1 cellular context compared by ENCODE assay signal in the genomic region with DNA sequence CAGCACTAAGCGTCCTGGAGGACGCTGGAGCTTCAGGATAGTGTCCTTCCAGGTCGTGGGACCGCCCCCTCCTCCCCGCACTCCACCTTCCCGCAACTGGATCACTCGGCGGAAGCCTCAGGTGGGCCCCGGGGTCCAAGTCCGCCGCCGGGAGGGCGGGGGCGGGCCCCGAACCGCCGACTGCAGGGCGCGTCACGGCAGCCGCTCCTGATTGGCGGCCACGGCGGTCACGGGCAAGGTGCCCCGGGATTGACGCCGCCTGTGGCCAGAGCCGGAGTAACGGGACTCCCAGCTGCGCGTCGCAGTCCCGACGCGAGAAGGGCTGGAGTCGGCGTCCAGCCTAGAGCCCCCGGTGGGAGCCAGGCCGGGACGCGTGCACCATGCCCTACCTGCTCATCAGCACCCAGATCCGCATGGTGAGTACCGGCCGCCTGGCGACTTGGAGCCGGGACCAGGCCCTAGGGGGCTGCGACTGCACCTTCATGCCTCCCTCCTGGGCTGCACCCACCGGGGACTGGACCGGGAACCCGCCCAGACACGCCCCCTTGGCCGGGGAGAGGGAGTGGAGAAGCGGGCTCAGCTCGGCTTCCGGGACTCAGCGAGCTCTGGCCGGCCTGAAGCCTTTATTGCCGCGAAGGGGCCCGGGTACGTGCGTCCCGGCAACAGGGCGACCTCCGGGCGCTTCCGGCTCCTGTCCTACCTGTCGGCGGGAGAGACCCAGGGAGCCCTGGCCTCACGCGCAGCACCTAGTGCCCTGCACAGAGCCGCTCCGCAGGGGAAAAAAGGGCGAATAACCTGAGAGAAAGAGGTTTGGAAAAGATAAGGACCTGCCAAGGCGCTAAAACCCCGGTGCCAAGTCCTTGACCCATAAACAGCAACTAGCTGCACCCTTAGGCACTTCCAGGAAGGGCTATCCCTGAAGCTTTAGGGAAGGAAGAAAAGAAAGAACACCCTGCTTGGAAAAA.
A peak's percentile ranks its signal among the peaks of the same experiment; 100 is the strongest.
TF ChIP-seq lines count a peak whose summit lies in the region.

A gene (plus strand): TSS at position 268 of the 965 bp plus-strand sequence. CDS start 113 bp downstream, at position 381.

TF ChIP-seq in K562, 482 proteins besides CTCF, POLR2A, EP300 and RAD21 (continued from another document and continues in another):
- TF ChIP-seq, protein P1, sequence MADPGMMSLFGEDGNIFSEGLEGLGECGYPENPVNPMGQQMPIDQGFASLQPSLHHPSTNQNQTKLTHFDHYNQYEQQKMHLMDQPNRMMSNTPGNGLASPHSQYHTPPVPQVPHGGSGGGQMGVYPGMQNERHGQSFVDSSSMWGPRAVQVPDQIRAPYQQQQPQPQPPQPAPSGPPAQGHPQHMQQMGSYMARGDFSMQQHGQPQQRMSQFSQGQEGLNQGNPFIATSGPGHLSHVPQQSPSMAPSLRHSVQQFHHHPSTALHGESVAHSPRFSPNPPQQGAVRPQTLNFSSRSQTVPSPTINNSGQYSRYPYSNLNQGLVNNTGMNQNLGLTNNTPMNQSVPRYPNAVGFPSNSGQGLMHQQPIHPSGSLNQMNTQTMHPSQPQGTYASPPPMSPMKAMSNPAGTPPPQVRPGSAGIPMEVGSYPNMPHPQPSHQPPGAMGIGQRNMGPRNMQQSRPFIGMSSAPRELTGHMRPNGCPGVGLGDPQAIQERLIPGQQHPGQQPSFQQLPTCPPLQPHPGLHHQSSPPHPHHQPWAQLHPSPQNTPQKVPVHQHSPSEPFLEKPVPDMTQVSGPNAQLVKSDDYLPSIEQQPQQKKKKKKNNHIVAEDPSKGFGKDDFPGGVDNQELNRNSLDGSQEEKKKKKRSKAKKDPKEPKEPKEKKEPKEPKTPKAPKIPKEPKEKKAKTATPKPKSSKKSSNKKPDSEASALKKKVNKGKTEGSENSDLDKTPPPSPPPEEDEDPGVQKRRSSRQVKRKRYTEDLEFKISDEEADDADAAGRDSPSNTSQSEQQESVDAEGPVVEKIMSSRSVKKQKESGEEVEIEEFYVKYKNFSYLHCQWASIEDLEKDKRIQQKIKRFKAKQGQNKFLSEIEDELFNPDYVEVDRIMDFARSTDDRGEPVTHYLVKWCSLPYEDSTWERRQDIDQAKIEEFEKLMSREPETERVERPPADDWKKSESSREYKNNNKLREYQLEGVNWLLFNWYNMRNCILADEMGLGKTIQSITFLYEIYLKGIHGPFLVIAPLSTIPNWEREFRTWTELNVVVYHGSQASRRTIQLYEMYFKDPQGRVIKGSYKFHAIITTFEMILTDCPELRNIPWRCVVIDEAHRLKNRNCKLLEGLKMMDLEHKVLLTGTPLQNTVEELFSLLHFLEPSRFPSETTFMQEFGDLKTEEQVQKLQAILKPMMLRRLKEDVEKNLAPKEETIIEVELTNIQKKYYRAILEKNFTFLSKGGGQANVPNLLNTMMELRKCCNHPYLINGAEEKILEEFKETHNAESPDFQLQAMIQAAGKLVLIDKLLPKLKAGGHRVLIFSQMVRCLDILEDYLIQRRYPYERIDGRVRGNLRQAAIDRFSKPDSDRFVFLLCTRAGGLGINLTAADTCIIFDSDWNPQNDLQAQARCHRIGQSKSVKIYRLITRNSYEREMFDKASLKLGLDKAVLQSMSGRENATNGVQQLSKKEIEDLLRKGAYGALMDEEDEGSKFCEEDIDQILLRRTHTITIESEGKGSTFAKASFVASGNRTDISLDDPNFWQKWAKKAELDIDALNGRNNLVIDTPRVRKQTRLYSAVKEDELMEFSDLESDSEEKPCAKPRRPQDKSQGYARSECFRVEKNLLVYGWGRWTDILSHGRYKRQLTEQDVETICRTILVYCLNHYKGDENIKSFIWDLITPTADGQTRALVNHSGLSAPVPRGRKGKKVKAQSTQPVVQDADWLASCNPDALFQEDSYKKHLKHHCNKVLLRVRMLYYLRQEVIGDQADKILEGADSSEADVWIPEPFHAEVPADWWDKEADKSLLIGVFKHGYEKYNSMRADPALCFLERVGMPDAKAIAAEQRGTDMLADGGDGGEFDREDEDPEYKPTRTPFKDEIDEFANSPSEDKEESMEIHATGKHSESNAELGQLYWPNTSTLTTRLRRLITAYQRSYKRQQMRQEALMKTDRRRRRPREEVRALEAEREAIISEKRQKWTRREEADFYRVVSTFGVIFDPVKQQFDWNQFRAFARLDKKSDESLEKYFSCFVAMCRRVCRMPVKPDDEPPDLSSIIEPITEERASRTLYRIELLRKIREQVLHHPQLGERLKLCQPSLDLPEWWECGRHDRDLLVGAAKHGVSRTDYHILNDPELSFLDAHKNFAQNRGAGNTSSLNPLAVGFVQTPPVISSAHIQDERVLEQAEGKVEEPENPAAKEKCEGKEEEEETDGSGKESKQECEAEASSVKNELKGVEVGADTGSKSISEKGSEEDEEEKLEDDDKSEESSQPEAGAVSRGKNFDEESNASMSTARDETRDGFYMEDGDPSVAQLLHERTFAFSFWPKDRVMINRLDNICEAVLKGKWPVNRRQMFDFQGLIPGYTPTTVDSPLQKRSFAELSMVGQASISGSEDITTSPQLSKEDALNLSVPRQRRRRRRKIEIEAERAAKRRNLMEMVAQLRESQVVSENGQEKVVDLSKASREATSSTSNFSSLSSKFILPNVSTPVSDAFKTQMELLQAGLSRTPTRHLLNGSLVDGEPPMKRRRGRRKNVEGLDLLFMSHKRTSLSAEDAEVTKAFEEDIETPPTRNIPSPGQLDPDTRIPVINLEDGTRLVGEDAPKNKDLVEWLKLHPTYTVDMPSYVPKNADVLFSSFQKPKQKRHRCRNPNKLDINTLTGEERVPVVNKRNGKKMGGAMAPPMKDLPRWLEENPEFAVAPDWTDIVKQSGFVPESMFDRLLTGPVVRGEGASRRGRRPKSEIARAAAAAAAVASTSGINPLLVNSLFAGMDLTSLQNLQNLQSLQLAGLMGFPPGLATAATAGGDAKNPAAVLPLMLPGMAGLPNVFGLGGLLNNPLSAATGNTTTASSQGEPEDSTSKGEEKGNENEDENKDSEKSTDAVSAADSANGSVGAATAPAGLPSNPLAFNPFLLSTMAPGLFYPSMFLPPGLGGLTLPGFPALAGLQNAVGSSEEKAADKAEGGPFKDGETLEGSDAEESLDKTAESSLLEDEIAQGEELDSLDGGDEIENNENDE (IDR thresholded peaks at IDR 0.05; ENCODE audit: low read depth, low read length): no peak
- no peak for TF ChIP-seq MAFG (tag; conservative IDR thresholded peaks at IDR 0.05)
- TF ChIP-seq NFATC3 (IDR thresholded peaks at IDR 0.05): no peak
- no peak for TF ChIP-seq ZNF347 (CRISPR knock-in tag; IDR thresholded peaks at IDR 0.05; ENCODE audit: low read depth)
- peak; percentile 42; the same call in 1 of the 2 replicates for TF ChIP-seq CHD2 (IDR thresholded peaks at IDR 0.05; ENCODE audit: low read depth, low read length)
- peak; percentile 75 for TF ChIP-seq KDM5B (IDR thresholded peaks at IDR 0.05; ENCODE audit: insufficient replicate concordance, low read depth, low read length)
- TF ChIP-seq ZSCAN29 (IDR thresholded peaks at IDR 0.05): no peak
- no peak for TF ChIP-seq ZNF79 (CRISPR knock-in tag; IDR thresholded peaks at IDR 0.05; ENCODE audit: low read depth)
- TF ChIP-seq SMARCA5 (IDR thresholded peaks at IDR 0.05): no peak
- peak; percentile 67 for TF ChIP-seq FIP1L1 (IDR thresholded peaks at IDR 0.05; ENCODE audit: low read depth, low read length, poor library complexity, severe bottlenecking)
- TF ChIP-seq, protein P2, sequence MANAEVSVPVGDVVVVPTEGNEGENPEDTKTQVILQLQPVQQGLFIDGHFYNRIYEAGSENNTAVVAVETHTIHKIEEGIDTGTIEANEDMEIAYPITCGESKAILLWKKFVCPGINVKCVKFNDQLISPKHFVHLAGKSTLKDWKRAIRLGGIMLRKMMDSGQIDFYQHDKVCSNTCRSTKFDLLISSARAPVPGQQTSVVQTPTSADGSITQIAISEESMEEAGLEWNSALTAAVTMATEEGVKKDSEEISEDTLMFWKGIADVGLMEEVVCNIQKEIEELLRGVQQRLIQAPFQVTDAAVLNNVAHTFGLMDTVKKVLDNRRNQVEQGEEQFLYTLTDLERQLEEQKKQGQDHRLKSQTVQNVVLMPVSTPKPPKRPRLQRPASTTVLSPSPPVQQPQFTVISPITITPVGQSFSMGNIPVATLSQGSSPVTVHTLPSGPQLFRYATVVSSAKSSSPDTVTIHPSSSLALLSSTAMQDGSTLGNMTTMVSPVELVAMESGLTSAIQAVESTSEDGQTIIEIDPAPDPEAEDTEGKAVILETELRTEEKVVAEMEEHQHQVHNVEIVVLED (CRISPR knock-in tag; IDR thresholded peaks at IDR 0.05): 0 out of 2 replicates have a peak, but pooled peaks have one; percentile 20
- no peak; the same call in 1 of the 2 replicates for TF ChIP-seq HDAC8 (tag; IDR thresholded peaks at IDR 0.05)
- no peak for TF ChIP-seq PCBP2 (IDR thresholded peaks at IDR 0.05; ENCODE audit: low read depth, low read length, poor library complexity, severe bottlenecking)
- TF ChIP-seq, protein P3, sequence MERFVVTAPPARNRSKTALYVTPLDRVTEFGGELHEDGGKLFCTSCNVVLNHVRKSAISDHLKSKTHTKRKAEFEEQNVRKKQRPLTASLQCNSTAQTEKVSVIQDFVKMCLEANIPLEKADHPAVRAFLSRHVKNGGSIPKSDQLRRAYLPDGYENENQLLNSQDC (CRISPR knock-in tag; IDR thresholded peaks at IDR 0.05): no peak
- TF ChIP-seq, protein P4, sequence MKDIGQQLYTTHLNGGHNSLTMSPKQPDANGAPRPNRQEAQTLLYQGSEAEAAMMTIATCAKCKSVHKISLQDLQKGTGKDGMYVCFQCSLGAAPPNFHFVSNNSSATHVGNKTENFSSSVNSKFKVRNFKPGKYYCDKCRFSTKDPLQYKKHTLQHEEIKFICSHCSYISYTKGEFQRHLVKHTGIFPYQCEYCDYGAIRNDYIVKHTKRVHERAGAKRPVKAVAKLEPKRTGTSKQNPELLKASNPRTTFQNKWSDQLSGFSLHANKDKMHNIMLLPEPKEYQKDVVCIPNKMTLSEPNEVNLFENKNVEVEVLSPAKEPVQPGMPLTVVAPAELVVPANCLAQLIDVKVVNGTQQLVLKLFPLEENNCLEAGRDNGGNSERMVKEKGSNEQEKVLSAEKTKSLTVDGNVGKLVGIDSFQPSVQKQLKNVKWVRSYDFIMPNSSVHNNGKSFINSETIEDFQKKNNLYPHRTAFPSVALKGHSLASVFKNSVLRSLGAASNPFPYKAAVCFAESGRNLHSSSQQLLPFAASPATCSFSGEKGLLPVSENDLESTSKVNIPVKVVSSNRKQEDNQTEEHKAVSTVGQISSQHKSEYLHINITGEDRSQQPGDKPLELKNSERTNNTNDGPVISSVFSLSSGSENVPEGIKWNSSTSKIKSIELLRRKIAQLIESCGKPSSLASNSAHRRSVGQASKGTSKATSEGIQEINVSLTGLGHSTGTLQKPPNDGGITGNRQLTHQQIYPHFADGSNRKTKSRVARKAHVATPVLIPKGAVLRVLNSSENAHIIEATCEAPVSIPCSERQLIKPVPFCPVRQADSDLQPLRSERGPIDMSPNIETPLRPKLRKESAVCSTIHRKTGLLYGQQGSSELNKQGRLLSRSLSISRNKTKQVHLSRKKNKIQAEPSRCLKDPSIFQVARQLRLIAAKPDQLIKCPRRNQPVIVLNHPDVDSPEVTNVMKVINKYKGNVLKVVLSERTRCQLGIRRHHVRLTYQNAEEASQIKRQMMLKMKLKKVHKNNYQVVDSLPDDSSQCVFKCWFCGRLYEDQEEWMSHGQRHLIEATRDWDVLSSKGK (CRISPR knock-in tag; IDR thresholded peaks at IDR 0.05): no peak
- TF ChIP-seq ZBED1 (IDR thresholded peaks at IDR 0.05): no peak
- no peak for TF ChIP-seq ZBTB8A (IDR thresholded peaks at IDR 0.05; ENCODE audit: partially characterized antibody)
- no peak for TF ChIP-seq SAFB (IDR thresholded peaks at IDR 0.05; ENCODE audit: borderline replicate concordance, low read depth, low read length)
- no peak for TF ChIP-seq ZNF3 (CRISPR knock-in tag; IDR thresholded peaks at IDR 0.05)
- TF ChIP-seq ZNF134 (CRISPR knock-in tag; conservative IDR thresholded peaks at IDR 0.05): no peak
- TF ChIP-seq, protein P5, sequence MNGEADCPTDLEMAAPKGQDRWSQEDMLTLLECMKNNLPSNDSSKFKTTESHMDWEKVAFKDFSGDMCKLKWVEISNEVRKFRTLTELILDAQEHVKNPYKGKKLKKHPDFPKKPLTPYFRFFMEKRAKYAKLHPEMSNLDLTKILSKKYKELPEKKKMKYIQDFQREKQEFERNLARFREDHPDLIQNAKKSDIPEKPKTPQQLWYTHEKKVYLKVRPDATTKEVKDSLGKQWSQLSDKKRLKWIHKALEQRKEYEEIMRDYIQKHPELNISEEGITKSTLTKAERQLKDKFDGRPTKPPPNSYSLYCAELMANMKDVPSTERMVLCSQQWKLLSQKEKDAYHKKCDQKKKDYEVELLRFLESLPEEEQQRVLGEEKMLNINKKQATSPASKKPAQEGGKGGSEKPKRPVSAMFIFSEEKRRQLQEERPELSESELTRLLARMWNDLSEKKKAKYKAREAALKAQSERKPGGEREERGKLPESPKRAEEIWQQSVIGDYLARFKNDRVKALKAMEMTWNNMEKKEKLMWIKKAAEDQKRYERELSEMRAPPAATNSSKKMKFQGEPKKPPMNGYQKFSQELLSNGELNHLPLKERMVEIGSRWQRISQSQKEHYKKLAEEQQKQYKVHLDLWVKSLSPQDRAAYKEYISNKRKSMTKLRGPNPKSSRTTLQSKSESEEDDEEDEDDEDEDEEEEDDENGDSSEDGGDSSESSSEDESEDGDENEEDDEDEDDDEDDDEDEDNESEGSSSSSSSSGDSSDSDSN (IDR thresholded peaks at IDR 0.05; ENCODE audit: borderline replicate concordance in 1 of 2, low read depth in 2 of 2, low read length in 2 of 2): peak; percentile 45 to 65; a peak in 2 of 4 replicates
- no peak for TF ChIP-seq CHCHD3 (CRISPR knock-in tag; IDR thresholded peaks at IDR 0.05)
- no peak for TF ChIP-seq PPARD (CRISPR knock-in tag; IDR thresholded peaks at IDR 0.05)
- TF ChIP-seq ZEB2 (IDR thresholded peaks at IDR 0.05): peak; percentile 28; the same call in 1 of the 2 replicates
- TF ChIP-seq PML (IDR thresholded peaks at IDR 0.05; ENCODE audit: low read length): 0 out of 2 replicates have a peak, but pooled peaks have one; percentile 16
- no peak for TF ChIP-seq BDP1 (IDR thresholded peaks at IDR 0.05; ENCODE audit: insufficient read depth, insufficient read length)
- TF ChIP-seq, protein P6, sequence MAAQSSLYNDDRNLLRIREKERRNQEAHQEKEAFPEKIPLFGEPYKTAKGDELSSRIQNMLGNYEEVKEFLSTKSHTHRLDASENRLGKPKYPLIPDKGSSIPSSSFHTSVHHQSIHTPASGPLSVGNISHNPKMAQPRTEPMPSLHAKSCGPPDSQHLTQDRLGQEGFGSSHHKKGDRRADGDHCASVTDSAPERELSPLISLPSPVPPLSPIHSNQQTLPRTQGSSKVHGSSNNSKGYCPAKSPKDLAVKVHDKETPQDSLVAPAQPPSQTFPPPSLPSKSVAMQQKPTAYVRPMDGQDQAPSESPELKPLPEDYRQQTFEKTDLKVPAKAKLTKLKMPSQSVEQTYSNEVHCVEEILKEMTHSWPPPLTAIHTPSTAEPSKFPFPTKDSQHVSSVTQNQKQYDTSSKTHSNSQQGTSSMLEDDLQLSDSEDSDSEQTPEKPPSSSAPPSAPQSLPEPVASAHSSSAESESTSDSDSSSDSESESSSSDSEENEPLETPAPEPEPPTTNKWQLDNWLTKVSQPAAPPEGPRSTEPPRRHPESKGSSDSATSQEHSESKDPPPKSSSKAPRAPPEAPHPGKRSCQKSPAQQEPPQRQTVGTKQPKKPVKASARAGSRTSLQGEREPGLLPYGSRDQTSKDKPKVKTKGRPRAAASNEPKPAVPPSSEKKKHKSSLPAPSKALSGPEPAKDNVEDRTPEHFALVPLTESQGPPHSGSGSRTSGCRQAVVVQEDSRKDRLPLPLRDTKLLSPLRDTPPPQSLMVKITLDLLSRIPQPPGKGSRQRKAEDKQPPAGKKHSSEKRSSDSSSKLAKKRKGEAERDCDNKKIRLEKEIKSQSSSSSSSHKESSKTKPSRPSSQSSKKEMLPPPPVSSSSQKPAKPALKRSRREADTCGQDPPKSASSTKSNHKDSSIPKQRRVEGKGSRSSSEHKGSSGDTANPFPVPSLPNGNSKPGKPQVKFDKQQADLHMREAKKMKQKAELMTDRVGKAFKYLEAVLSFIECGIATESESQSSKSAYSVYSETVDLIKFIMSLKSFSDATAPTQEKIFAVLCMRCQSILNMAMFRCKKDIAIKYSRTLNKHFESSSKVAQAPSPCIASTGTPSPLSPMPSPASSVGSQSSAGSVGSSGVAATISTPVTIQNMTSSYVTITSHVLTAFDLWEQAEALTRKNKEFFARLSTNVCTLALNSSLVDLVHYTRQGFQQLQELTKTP (IDR thresholded peaks at IDR 0.05; ENCODE audit: low read depth in 1 of 2, partially characterized antibody in 2 of 2): peak in 1 of 2 experiments; percentile 35
- TF ChIP-seq SLC30A9 (CRISPR knock-in tag; IDR thresholded peaks at IDR 0.05): no peak
